ENCODE assay signal across 8 cellular contexts in genomic region chr19:49641688-49642487, GRCh38. TPM values are rescaled to one million over a fixed set of nuclear protein-coding genes. Genes with fewer than 3 reads are reported as not detected.
DNase-seq lines count a peak whose midpoint lies in the region; ATAC-seq, FAIRE-seq and TF ChIP-seq lines count a peak whose summit lies in the region.

Gene SCAF1 (plus strand): TSS chr19:49642209. CDS start chr19:49645027, 2,818 bp downstream.

- peak within 1 kb of the TSS; percentile 99 for H4K91ac ChIP-seq in trophoblast cell (ENCODE audit: low read depth, low read length)

- peak; percentile 64 for ATAC-seq in HG02840 (IDR thresholded peaks at IDR 0.05; ENCODE audit: low FRiP score, unreplicated experiment)

- H3K36me3 ChIP-seq in adrenal gland (replicated peaks in 1 of 2) = peaks cover 0 to 16% of the 10 kb centered on the region in 2 donors
- peaks cover 25% of the 10 kb centered on the region in 2 experiments for H3K36me3 ChIP-seq in trophoblast cell (ENCODE audit: control insufficient read depth in 1 of 2, insufficient read depth in 2 of 2, low read length in 2 of 2)
- no peaks in the 10 kb centered on the region for H3K36me3 ChIP-seq in transverse colon

- H3K4me3 ChIP-seq in adrenal gland = peak within 1 kb of the TSS; percentile 37 to 93 (median 72)
- peak within 1 kb of the TSS; percentile 89 for H3K4me3 ChIP-seq in trophoblast cell (ENCODE audit: low read depth, low read length)
- H3K4me3 ChIP-seq in transverse colon = peak within 1 kb of the TSS; percentile 85 to 98 (median 93)

- intact Hi-C loops in adrenal gland (cut with DNase I) (no loop called here), cardiac septum (cut with DNase I) (loop anchor here (2.0 kb wide), 3 partner anchors 23 to 51 kb away; partner anchors contain the start of genes BCL2L12, IRF3, PRMT1 and PRR12), transverse colon (cut with DNase I; ENCODE audit: low total_unique reads) (no loop called here)

- H3K9me3 ChIP-seq in adrenal gland (replicated peaks in 1 of 3) (no peaks in the 10 kb centered on the region), trophoblast cell (ENCODE audit: insufficient read depth, low read depth, low read length) (no peaks in the 10 kb centered on the region), transverse colon (no peaks in the 10 kb centered on the region)

- WGBS in adrenal gland, 4 donors = 0 to 2% (median 0%) methylated on average over 15 to 86 of the region's 86 CpGs
- no CpG with 5 or more reads among the region's 86 CpGs for WGBS in trophoblast cell (ENCODE audit: extremely low coverage, insufficient coverage, insufficient read length)
- 1% methylated on average over 66 of the region's 86 CpGs; no CpG with 5 or more reads in 1 of the 2 donors for WGBS in transverse colon (ENCODE audit: low coverage in 1 of 2), 2 donors

- in situ Hi-C loops in transverse colon (cut with MboI; ENCODE audit: low pct_ligation_motif_present in 1 of 4, low pct_unique_long_range_greater_than_20kb in 1 of 4, low sequenced_read_pairs in 3 of 4) = no loop called here

- no peak for TF ChIP-seq CTCF in adrenal gland (IDR thresholded peaks at IDR 0.05)
- TF ChIP-seq CTCF in transverse colon (IDR thresholded peaks at IDR 0.05) = no peak

- FAIRE-seq in GM12891 (lab: Jason Lieb, UNC) = peak; percentile 100

- TF ChIP-seq POLR2A in GM12891 (IDR thresholded peaks at IDR 0.05; ENCODE audit: low read depth, low read length) = peak; percentile 60
- peak; percentile 84 to 97 for TF ChIP-seq POLR2A in adrenal gland (IDR thresholded peaks at IDR 0.05)
- TF ChIP-seq POLR2A in transverse colon (IDR thresholded peaks at IDR 0.05) = peak; percentile 95

- peak within 1 kb of the TSS; percentile 98 for H2BK120ac ChIP-seq in trophoblast cell (ENCODE audit: insufficient read depth, low read length, poor library complexity)

- peak within 1 kb of the TSS; percentile 74 for H3K18ac ChIP-seq in trophoblast cell (ENCODE audit: low read length)

- peak within 1 kb of the TSS; percentile 93 for H4K8ac ChIP-seq in trophoblast cell (ENCODE audit: low read depth, low read length)

- no peaks in the 10 kb centered on the region for H3K27me3 ChIP-seq in adrenal gland
- H3K27me3 ChIP-seq in trophoblast cell (ENCODE audit: insufficient read depth, low read length) = no peaks in the 10 kb centered on the region
- no peaks in the 10 kb centered on the region for H3K27me3 ChIP-seq in transverse colon

- peak within 1 kb of the TSS; percentile 97 for H3K9ac ChIP-seq in trophoblast cell (ENCODE audit: low read length)

- H3K4me1 ChIP-seq in adrenal gland (replicated peaks in 1 of 2) = peaks cover 29 to 50% of the 10 kb centered on the region in 2 donors
- H3K4me1 ChIP-seq in trophoblast cell (ENCODE audit: control insufficient read depth in 1 of 2, insufficient read depth in 2 of 2, low read length in 2 of 2) = peaks cover 10 to 30% of the 10 kb centered on the region in 2 experiments
- peaks cover 16 to 58% (median 49%) of the 10 kb centered on the region in 4 donors for H3K4me1 ChIP-seq in transverse colon

- H3K79me2 ChIP-seq in trophoblast cell (ENCODE audit: control insufficient read depth, insufficient read depth, low read length, poor library complexity) = peaks cover 18% of the 10 kb centered on the region

- H2BK5ac ChIP-seq in trophoblast cell (ENCODE audit: low read depth, low read length, poor library complexity) = peak within 1 kb of the TSS; percentile 98

- peak; percentile 79 for TF ChIP-seq EP300 in transverse colon (IDR thresholded peaks at IDR 0.05; ENCODE audit: low read depth)

- H3K14ac ChIP-seq in trophoblast cell (ENCODE audit: low read length) = peak within 1 kb of the TSS; percentile 97

- H3K27ac ChIP-seq in adrenal gland (peak within 1 kb of the TSS; percentile 93 to 100 (median 97)), trophoblast cell (ENCODE audit: low read depth, low read length) (peak within 1 kb of the TSS; percentile 100), transverse colon (peak within 1 kb of the TSS; percentile 97 to 100 (median 100))

- peak within 1 kb of the TSS; percentile 21 for H2AFZ ChIP-seq in trophoblast cell (ENCODE audit: insufficient read depth, low read length, poor library complexity)

- peak within 1 kb of the TSS; percentile 92 for H4K12ac ChIP-seq in trophoblast cell (ENCODE audit: low read depth, low read length)

- H2AK5ac ChIP-seq in trophoblast cell (ENCODE audit: low read length) = peak within 1 kb of the TSS; percentile 97

- peaks cover 23% of the 10 kb centered on the region for H3K79me1 ChIP-seq in trophoblast cell (ENCODE audit: low read length)

- H2BK12ac ChIP-seq in trophoblast cell (ENCODE audit: low read length) = peak within 1 kb of the TSS; percentile 86

- H3K4ac ChIP-seq in trophoblast cell (ENCODE audit: low read depth, low read length) = peak within 1 kb of the TSS; percentile 96

- DNase-seq in GM12891 (ENCODE audit: insufficient read length, low spot score) (peak; percentile 96), NCI-H146 (lab: John Stamatoyannopoulos, UW) (peak; percentile 100), T-helper 1 cell (peak; percentile 98 to 100 (median 99)), adrenal gland (peak; percentile 99 to 100 (median 99)), cardiac septum (ENCODE audit: low spot score) (peak; percentile 99), trophoblast cell (peak; percentile 99), transverse colon (peak; percentile 100)

- H3K4me2 ChIP-seq in trophoblast cell (ENCODE audit: low read length) = peak within 1 kb of the TSS; percentile 85

- no peak within 1 kb of the TSS for H3K23ac ChIP-seq in trophoblast cell (ENCODE audit: low read length)

TF ChIP-seq in GM12891, 5 proteins besides CTCF, POLR2A, EP300 and RAD21:
- TF ChIP-seq TAF1 (IDR thresholded peaks at IDR 0.05; ENCODE audit: low read depth, low read length) = peak; percentile 52; the same call in 1 of the 2 replicates
- peak; percentile 49; the same call in 1 of the 2 replicates for TF ChIP-seq POU2F2 (IDR thresholded peaks at IDR 0.05; ENCODE audit: low read depth, low read length)
- peak; percentile 66; the same call in 1 of the 2 replicates for TF ChIP-seq POLR2AphosphoS5 (IDR thresholded peaks at IDR 0.05; ENCODE audit: low read depth, low read length)
- TF ChIP-seq SPI1 (IDR thresholded peaks at IDR 0.05; ENCODE audit: low read depth, low read length) = no peak
- TF ChIP-seq PAX5 (IDR thresholded peaks at IDR 0.05; ENCODE audit: insufficient read depth, low read length, severe bottlenecking) = no peak
TF ChIP-seq in GM12891: peak in this region for 3.

RNA-seq across cellular contexts. Expression of gene SCAF1, which starts in this region (rescaled TPM):
- 18.5 TPM for polyA plus RNA-seq in GM12891 (2012; ENCODE audit: low read depth, missing spikeins)
- total RNA-seq in adrenal gland (10 to 100 TPM; 22.7 to 81.3 (median 50.6) TPM), cardiac septum (53.1 TPM), transverse colon (100 to 1,000 TPM in 1 of 4 donors, 10 to 100 TPM in 3; 20.2 to 118 (median 32.7) TPM)
- polyA plus RNA-seq in adrenal gland = 10 to 100 TPM in 2 of 3 donors, 1 to 10 TPM in 1; 7.9 to 67.7 (median 27.1) TPM
- 59.7 and 62.7 TPM in 2 replicates for polyA plus RNA-seq in trophoblast cell (2013)

Comparison
In these comparisons a context has a peak if more than half of its experiments do, and no peak if none do; other contexts are left out.
1. Peak in every context shown above with its lines: DNase-seq, ATAC-seq, H3K4me3 ChIP-seq and H3K27ac ChIP-seq.